Comparison of ENCODE assay signal across 18 cellular contexts in the genomic region with DNA sequence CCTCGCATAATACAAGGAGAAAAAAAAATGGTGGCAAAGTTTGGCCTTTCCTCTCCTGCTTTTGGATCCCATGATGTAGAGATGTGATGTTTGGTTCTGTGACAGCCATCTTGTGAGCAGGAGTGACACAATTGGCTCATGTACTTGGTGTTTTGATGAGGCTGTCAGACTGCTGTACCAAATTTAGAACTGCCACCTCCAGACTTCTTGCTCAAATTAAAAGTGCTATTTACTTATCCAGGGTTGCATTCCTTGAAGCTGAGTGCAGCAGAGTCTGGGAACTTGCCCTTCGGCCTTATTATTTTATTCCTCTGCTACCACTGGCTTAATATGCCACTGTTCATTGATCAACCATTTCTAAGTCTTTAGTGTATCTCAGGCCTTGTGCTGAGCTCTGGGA. TPM values are rescaled to one million over a fixed set of nuclear protein-coding genes. Genes with fewer than 3 reads are reported as not detected.
"Had no signal": no experiment of that assay in that cellular context is flagged by ENCODE, and none has a peak within 500 bp of the region (broad histone marks: within the 10 kb centered on the region; RNA-seq: fewer than 3 reads in every experiment).

No MANE protein-coding gene starts in this region.

- H3K9me3 ChIP-seq: breast epithelium, uterus had no signal

- H3K27me3 Mint-ChIP-seq: activated B cell treated with CpG ODN at 0.5 μM for 24 hours; activated naive CD8-positive, alpha-beta T cell treated with anti-CD3 and anti-CD28 coated beads for 36 hours; stimulated activated memory B cell treated with anti-CD40 and anti-IgM and Interleukin-4, amounts not matched to agents 10 μg/mL and 1 μg/mL and 100 μg/mL, for 72 hours had no signal

- ATAC-seq: activated T-cell treated with anti-CD3 and anti-CD28 coated beads, Interleukin-2, amount 50 U/mL, for 72 hours; foreskin keratinocyte; sciatic nerve; stimulated activated memory B cell treated with anti-CD40 and anti-IgM and Interleukin-4, amounts not matched to agents 10 μg/mL and 1 μg/mL and 100 μg/mL, for 72 hours had no signal

- H3K27me3 ChIP-seq: breast epithelium, dorsolateral prefrontal cortex, tibial nerve, uterus had no signal

- H3K36me3 ChIP-seq: breast epithelium, tibial nerve, uterus had no signal

- H3K27ac ChIP-seq: breast epithelium, dorsolateral prefrontal cortex, foreskin keratinocyte, tibial nerve had no signal

- H3K36me3 Mint-ChIP-seq: activated naive CD8-positive, alpha-beta T cell treated with anti-CD3 and anti-CD28 coated beads for 36 hours had no signal

- DNase-seq: activated B cell treated with CpG ODN at 0.5 μM for 24 hours; activated CD4-positive, alpha-beta T cell treated with anti-CD3 and anti-CD28 coated beads, Interleukin-2, amount 10 ng/mL, durations not matched to agents 7 days and 5 days; activated CD8-positive, alpha-beta memory T cell treated with anti-CD3 and anti-CD28 coated beads, Interleukin-2, amount 50 U/mL, for 48 hours; activated gamma-delta T cell; activated naive CD8-positive, alpha-beta T cell treated with anti-CD3 and anti-CD28 coated beads for 36 hours; activated T-cell treated with anti-CD3 and anti-CD28 coated beads, Interleukin-2, amount 50 U/mL, for 72 hours; amygdala; dorsolateral prefrontal cortex; erythroblast; foreskin keratinocyte; glutamatergic neuron; T-helper 2 cell; uterus had no signal

- H3K27ac Mint-ChIP-seq: activated B cell treated with CpG ODN at 0.5 μM for 24 hours; activated CD4-positive, alpha-beta T cell treated with anti-CD3 and anti-CD28 coated beads, Interleukin-2, amount 10 ng/mL, durations not matched to agents 7 days and 5 days; activated naive CD8-positive, alpha-beta T cell treated with anti-CD3 and anti-CD28 coated beads for 36 hours; activated T-cell treated with anti-CD3 and anti-CD28 coated beads, Interleukin-2, amount 50 U/mL, for 72 hours had no signal

- H3K4me3 ChIP-seq: breast epithelium, dorsolateral prefrontal cortex, tibial nerve, uterus had no signal

- H3K9me3 Mint-ChIP-seq: activated naive CD8-positive, alpha-beta T cell treated with anti-CD3 and anti-CD28 coated beads for 36 hours; activated T-cell treated with anti-CD3 and anti-CD28 coated beads, Interleukin-2, amount 50 U/mL, for 72 hours had no signal

- H3K4me1 ChIP-seq: breast epithelium, foreskin keratinocyte, tibial nerve, uterus had no signal

- H3K4me3 Mint-ChIP-seq: activated B cell treated with CpG ODN at 0.5 μM for 24 hours; activated CD4-positive, alpha-beta T cell treated with anti-CD3 and anti-CD28 coated beads, Interleukin-2, amount 10 ng/mL, durations not matched to agents 7 days and 5 days; activated naive CD8-positive, alpha-beta T cell treated with anti-CD3 and anti-CD28 coated beads for 36 hours; activated T-cell treated with anti-CD3 and anti-CD28 coated beads, Interleukin-2, amount 50 U/mL, for 72 hours; nephron; stimulated activated memory B cell treated with anti-CD40 and anti-IgM and Interleukin-4, amounts not matched to agents 10 μg/mL and 1 μg/mL and 100 μg/mL, for 72 hours had no signal

RNA-seq across cellular contexts. Expression of a gene that starts 21.9 kb away (rescaled TPM):
- total RNA-seq: activated T-cell treated with anti-CD3 and anti-CD28 coated beads, Interleukin-2, amount 50 U/mL, for 72 hours; foreskin keratinocyte had no signal
- polyA plus RNA-seq: foreskin keratinocyte had no signal
